ENCODE assay signal across 25 cellular contexts in the genomic region with DNA sequence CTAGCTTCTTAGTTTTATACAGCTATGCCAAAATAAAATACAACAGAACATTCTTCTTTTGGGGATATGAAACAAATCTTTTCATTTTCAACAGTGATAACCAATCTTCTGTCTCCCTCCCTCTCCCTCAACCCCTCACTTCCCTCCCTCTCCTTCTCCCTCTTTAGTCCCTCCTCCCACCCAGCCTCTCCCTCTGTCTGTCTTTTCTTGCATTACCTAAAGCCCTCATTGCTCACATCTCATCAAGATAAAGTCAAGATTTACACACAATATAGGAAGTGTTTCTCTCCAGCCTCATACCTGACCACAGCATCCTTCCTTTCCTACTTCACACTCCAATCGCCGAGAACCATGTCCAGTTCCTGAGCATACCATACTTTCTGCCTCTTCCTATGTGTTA.
A peak's percentile ranks its signal among the peaks of the same experiment; 100 is the strongest.
DNase-seq lines count a peak whose midpoint lies in the region; ATAC-seq, FAIRE-seq and TF ChIP-seq lines count a peak whose summit lies in the region.
"Had no signal": no experiment of that assay in that cellular context is flagged by ENCODE, and none has a peak within 500 bp of the region (broad histone marks: within the 10 kb centered on the region; RNA-seq: fewer than 3 reads in every experiment).

No MANE protein-coding gene starts in this region.

- no peaks in the 10 kb centered on the region for H3K9me2 ChIP-seq in SK-N-SH

- intact Hi-C loops in esophagus muscularis mucosa (cut with DNase I) (loop anchor here (10.0 kb wide), 1 partner anchor 129 kb away; no protein-coding TSS in a partner anchor), transverse colon (cut with DNase I; ENCODE audit: low total_unique reads) (no loop called here)

- TF ChIP-seq CTCF in SK-N-SH (IDR thresholded peaks at IDR 0.05) (no peak), esophagus muscularis mucosa (IDR thresholded peaks at IDR 0.05) (no peak), neural crest cell (conservative IDR thresholded peaks at IDR 0.05) (no peak), transverse colon (IDR thresholded peaks at IDR 0.05) (no peak)

- H3K9me3 Mint-ChIP-seq in neural crest cell: no peaks in the 10 kb centered on the region
- no peaks in the 10 kb centered on the region for H3K9me3 Mint-ChIP-seq in activated CD4-positive, alpha-beta T cell treated with anti-CD3 and anti-CD28 coated beads, Interleukin-2, amount 10 ng/mL, durations not matched to agents 7 days and 5 days
- H3K9me3 Mint-ChIP-seq: activated CD4-positive, alpha-beta T cell treated with anti-CD3 and anti-CD28 coated beads, Interleukin-2, amount 10 ng/mL, durations not matched to agents 24 days and 14 days; activated naive CD4-positive, alpha-beta T cell treated with anti-CD3 and anti-CD28 coated beads, Interleukin-2, amount 10 ng/mL, durations not matched to agents 7 days and 5 days; type B pancreatic cell had no signal

- no peak overlapping the region for H2AFZ ChIP-seq in SK-N-SH (ENCODE audit: low read depth)

- CTCF ChIA-PET in SK-N-SH (lab: Yijun Ruan, JAX): no interaction called here
- CTCF ChIA-PET in activated CD4-positive, alpha-beta T cell treated with anti-CD3 and anti-CD28 coated beads, Interleukin-2, amount 10 ng/mL, durations not matched to agents 7 days and 5 days (lab: Charles Lee): no interaction called here

- ATAC-seq in SK-N-SH treated with all-trans-retinoic acid at 6 μM for 48 hours: no peak
- ATAC-seq: Panc1 had no signal

- peaks cover 38% of the 10 kb centered on the region for H3F3A ChIP-seq in SK-N-SH (replicated peaks; ENCODE audit: insufficient read depth)

- TF ChIP-seq POLR2A in esophagus muscularis mucosa (IDR thresholded peaks at IDR 0.05; ENCODE audit: low read depth) (no peak), transverse colon (IDR thresholded peaks at IDR 0.05) (no peak)

- no peaks in the 10 kb centered on the region for H3K79me2 ChIP-seq in SK-N-SH (ENCODE audit: insufficient read depth)

- H3K9me3 ChIP-seq in SK-N-SH (no peaks in the 10 kb centered on the region), esophagus muscularis mucosa (no peaks in the 10 kb centered on the region), transverse colon (no peaks in the 10 kb centered on the region)

- H3K36me3 Mint-ChIP-seq in neural crest cell (ENCODE audit: low read depth): peaks cover 2% of the 10 kb centered on the region
- H3K36me3 Mint-ChIP-seq in activated CD4-positive, alpha-beta T cell treated with anti-CD3 and anti-CD28 coated beads, Interleukin-2, amount 10 ng/mL, durations not matched to agents 7 days and 5 days (ENCODE audit: low read depth): no peaks in the 10 kb centered on the region
- H3K36me3 Mint-ChIP-seq: activated naive CD4-positive, alpha-beta T cell treated with anti-CD3 and anti-CD28 coated beads, Interleukin-2, amount 10 ng/mL, durations not matched to agents 7 days and 5 days; memory B cell had no signal

- POLR2A ChIA-PET in SK-N-SH (lab: Yijun Ruan, JAX): no interaction called here
- POLR2A ChIA-PET in activated CD4-positive, alpha-beta T cell treated with anti-CD3 and anti-CD28 coated beads, Interleukin-2, amount 10 ng/mL, durations not matched to agents 7 days and 5 days (lab: Charles Lee): no interaction called here

- H3K36me3 ChIP-seq in SK-N-SH (replicated peaks in 1 of 2; ENCODE audit: control insufficient read depth in 1 of 2, insufficient read depth in 2 of 2, low read length in 1 of 2): no peaks in the 10 kb centered on the region
- no peaks in the 10 kb centered on the region for H3K36me3 ChIP-seq in esophagus muscularis mucosa
- H3K36me3 ChIP-seq in transverse colon: no peaks in the 10 kb centered on the region

- H3K27me3 ChIP-seq in SK-N-SH (ENCODE audit: insufficient read depth) (no peaks in the 10 kb centered on the region), esophagus muscularis mucosa (no peaks in the 10 kb centered on the region), transverse colon (no peaks in the 10 kb centered on the region)

- 100% methylated on average over 2 of the region's 2 CpGs for WGBS in SK-N-SH (ENCODE audit: low lambda C conversion rate)
- WGBS in esophagus muscularis mucosa: 81% methylated on average over 2 of the region's 2 CpGs
- WGBS in transverse colon (ENCODE audit: low coverage in 1 of 2), 2 donors: 62 to 69% methylated on average over 2 of the region's 2 CpGs

- H3K9ac ChIP-seq in SK-N-SH: peak overlapping the region; percentile 77
- H3K9ac ChIP-seq: KMS-11 had no signal

- H3K4me2 ChIP-seq in SK-N-SH: no peak overlapping the region
- H3K4me2 ChIP-seq: KMS-11 had no signal

- H3K27me3 Mint-ChIP-seq in neural crest cell (ENCODE audit: low read depth): no peaks in the 10 kb centered on the region
- H3K27me3 Mint-ChIP-seq in activated CD4-positive, alpha-beta T cell treated with anti-CD3 and anti-CD28 coated beads, Interleukin-2, amount 10 ng/mL, durations not matched to agents 7 days and 5 days: peaks cover 21% of the 10 kb centered on the region
- H3K27me3 Mint-ChIP-seq: type B pancreatic cell had no signal

- H3K4me3 Mint-ChIP-seq in neural crest cell: no peak overlapping the region
- H3K4me3 Mint-ChIP-seq in activated CD4-positive, alpha-beta T cell treated with anti-CD3 and anti-CD28 coated beads, Interleukin-2, amount 10 ng/mL, durations not matched to agents 7 days and 5 days: no peak overlapping the region
- H3K4me3 Mint-ChIP-seq: activated CD4-positive, alpha-beta T cell treated with anti-CD3 and anti-CD28 coated beads, Interleukin-2, amount 10 ng/mL, durations not matched to agents 24 days and 14 days; activated naive CD4-positive, alpha-beta T cell treated with anti-CD3 and anti-CD28 coated beads, Interleukin-2, amount 10 ng/mL, durations not matched to agents 7 days and 5 days; memory B cell; type B pancreatic cell had no signal

- H3K4me1 ChIP-seq in SK-N-SH (ENCODE audit: control insufficient read depth in 1 of 2, insufficient read depth in 2 of 2, low read depth in 1 of 2, low read length in 1 of 2) (peaks cover 4 to 31% of the 10 kb centered on the region in 2 experiments; a peak in 3 of 4 replicates), esophagus muscularis mucosa (peaks cover 15 to 68% (median 55%) of the 10 kb centered on the region in 4 donors), transverse colon (peaks cover 27 to 67% (median 45%) of the 10 kb centered on the region in 4 donors)

- H4K20me1 ChIP-seq in SK-N-SH (ENCODE audit: insufficient read depth): no peaks in the 10 kb centered on the region

- in situ Hi-C loops in transverse colon (cut with MboI; ENCODE audit: low pct_ligation_motif_present in 1 of 4, low pct_unique_long_range_greater_than_20kb in 1 of 4, low sequenced_read_pairs in 3 of 4): no loop called here

- FAIRE-seq in frontal cortex (lab: Jason Lieb, UNC): no peak
- FAIRE-seq: TTC549 had no signal

- H3K4me3 ChIP-seq in SK-N-SH (ENCODE audit: low read depth in 2 of 2, low read length in 1 of 2) (no peak overlapping the region), esophagus muscularis mucosa (no peak overlapping the region), transverse colon (no peak overlapping the region)
- H3K4me3 ChIP-seq: skin epidermis had no signal

- H3K27ac ChIP-seq in SK-N-SH (ENCODE audit: low read depth in 2 of 2, low read length in 1 of 2) (peak overlapping the region; percentile 91 to 95; a peak in 3 of 4 replicates), esophagus muscularis mucosa (replicated peaks in 1 of 4) (peak overlapping the region; percentile 74 to 84 (median 82)), transverse colon (peak overlapping the region; percentile 71 to 84 (median 78))
- H3K27ac ChIP-seq: 22Rv1, KMS-11 had no signal

- no peak for TF ChIP-seq RAD21 in SK-N-SH (IDR thresholded peaks at IDR 0.05; ENCODE audit: low read length)

- DNase-seq in SK-N-SH: no peak
- no peak for DNase-seq in esophagus muscularis mucosa (ENCODE audit: extremely low spot score)
- DNase-seq in neural crest cell (ENCODE audit: low read depth, low spot score): no peak
- no peak for DNase-seq in transverse colon
- DNase-seq in activated CD4-positive, alpha-beta T cell treated with anti-CD3 and anti-CD28 coated beads, Interleukin-2, amount 10 ng/mL, durations not matched to agents 7 days and 5 days: no peak
- DNase-seq in NCI-H2171 treated with DMSO at 0.1 percent for 48 hours (lab: John Stamatoyannopoulos, UW): no peak
- no peak for DNase-seq in frontal cortex (ENCODE audit: low spot score in 2 of 2)
- DNase-seq: activated CD4-positive, alpha-beta T cell treated with anti-CD3 and anti-CD28 coated beads, Interleukin-2, amount 10 ng/mL, durations not matched to agents 24 days and 14 days; activated naive CD4-positive, alpha-beta T cell treated with anti-CD3 and anti-CD28 coated beads, Interleukin-2, amount 10 ng/mL, durations not matched to agents 7 days and 5 days; dermis blood vessel endothelial cell; DMS53; NCI-H1092 treated with DMSO at 0.1 percent for 48 hours; NCI-H774; nucleus accumbens; stimulated activated CD4-positive, alpha-beta T cell treated with anti-CD3 and anti-CD28 coated beads, Interleukin-4, amount 100 ng/mL, for 4 hours; stimulated activated CD8-positive, alpha-beta memory T cell treated with anti-CD3 and anti-CD28 coated beads, Interleukin-4, amount 100 ng/mL, for 48 hours; SW 1271 had no signal

- TF ChIP-seq EP300 in SK-N-SH (IDR thresholded peaks at IDR 0.05; ENCODE audit: borderline replicate concordance in 1 of 2, low read depth in 1 of 2, low read length in 1 of 2): no peak
- TF ChIP-seq EP300 in esophagus muscularis mucosa (IDR thresholded peaks at IDR 0.05): no peak
- no peak for TF ChIP-seq EP300 in transverse colon (IDR thresholded peaks at IDR 0.05; ENCODE audit: low read depth)

- H3K27ac Mint-ChIP-seq in neural crest cell (ENCODE audit: unreplicated experiment): peak overlapping the region; percentile 81
- no peak overlapping the region for H3K27ac Mint-ChIP-seq in activated CD4-positive, alpha-beta T cell treated with anti-CD3 and anti-CD28 coated beads, Interleukin-2, amount 10 ng/mL, durations not matched to agents 7 days and 5 days
- H3K27ac Mint-ChIP-seq: activated CD4-positive, alpha-beta T cell treated with anti-CD3 and anti-CD28 coated beads, Interleukin-2, amount 10 ng/mL, durations not matched to agents 24 days and 14 days; activated naive CD4-positive, alpha-beta T cell treated with anti-CD3 and anti-CD28 coated beads, Interleukin-2, amount 10 ng/mL, durations not matched to agents 7 days and 5 days; memory B cell; type B pancreatic cell had no signal

- H3K4me1 Mint-ChIP-seq in neural crest cell: peaks cover 44% of the 10 kb centered on the region
- H3K4me1 Mint-ChIP-seq in activated CD4-positive, alpha-beta T cell treated with anti-CD3 and anti-CD28 coated beads, Interleukin-2, amount 10 ng/mL, durations not matched to agents 7 days and 5 days: no peaks in the 10 kb centered on the region
- H3K4me1 Mint-ChIP-seq: activated naive CD4-positive, alpha-beta T cell treated with anti-CD3 and anti-CD28 coated beads, Interleukin-2, amount 10 ng/mL, durations not matched to agents 7 days and 5 days; memory B cell had no signal

TF ChIP-seq in SK-N-SH, 30 proteins besides CTCF, POLR2A, EP300 and RAD21 (continues in another document):
- TF ChIP-seq POLR2AphosphoS5 (IDR thresholded peaks at IDR 0.05; ENCODE audit: low read depth, low read length) (no peak), FOXJ3 (CRISPR knock-in tag; IDR thresholded peaks at IDR 0.05) (no peak), GATA2 (CRISPR knock-in tag; IDR thresholded peaks at IDR 0.05) (no peak)
